ENCODE assay signal across 19 cellular contexts in genomic region chr1:202287196-202287595, GRCh38. TPM values are rescaled to one million over a fixed set of nuclear protein-coding genes. Genes with fewer than 3 reads are reported as not detected.
DNase-seq lines count a peak whose midpoint lies in the region; ATAC-seq and TF ChIP-seq lines count a peak whose summit lies in the region.
"Had no signal": no experiment of that assay in that cellular context is flagged by ENCODE, and none has a peak within 500 bp of the region (broad histone marks: within the 10 kb centered on the region; RNA-seq: fewer than 3 reads in every experiment).

No MANE protein-coding gene starts in this region.

- ATAC-seq in left ventricle myocardium superior (peak; percentile 6), psoas muscle (no peak), aorta (ENCODE audit: low FRiP score) (no peak), HG03342 (IDR thresholded peaks at IDR 0.05; ENCODE audit: unreplicated experiment) (no peak)
- ATAC-seq: A549; CD8-positive, alpha-beta T cell had no signal

- TF ChIP-seq CTCF in coronary artery (IDR thresholded peaks at IDR 0.05), result no peak
- TF ChIP-seq CTCF in psoas muscle (IDR thresholded peaks at IDR 0.05), result no peak

- H3K27me3 ChIP-seq in psoas muscle (ENCODE audit: insufficient read depth in 3 of 3, low read length in 2 of 3) (no peaks in the 10 kb centered on the region), aorta (ENCODE audit: control insufficient read depth in 1 of 2, insufficient read depth in 2 of 2, low read length in 1 of 2) (no peaks in the 10 kb centered on the region)

- intact Hi-C loops in left ventricle myocardium superior (cut with micrococcal nuclease), result no loop called here
- intact Hi-C loops in cardiac septum (cut with DNase I), result loop anchor here (5.0 kb wide), 1 partner anchor 85 kb away; no protein-coding TSS in a partner anchor
- intact Hi-C loops in psoas muscle (cut with DNase I), result no loop called here
- intact Hi-C loops in aorta (cut with DNase I), result loop anchor here in 1 of 2 donors (2.0 to 5.0 kb wide), 2 partner anchors 45 to 88 kb away; no protein-coding TSS in a partner anchor

- no peaks in the 10 kb centered on the region for H3K9me3 ChIP-seq in psoas muscle
- H3K9me3 ChIP-seq in aorta (ENCODE audit: control insufficient read depth, low read length), result no peaks in the 10 kb centered on the region
- H3K9me3 ChIP-seq: A549 had no signal

- H3K27ac ChIP-seq in coronary artery (peak overlapping the region; percentile 79 to 83), psoas muscle (peak overlapping the region; percentile 27), aorta (ENCODE audit: low read depth in 1 of 2, low read length in 2 of 2) (peak overlapping the region; percentile 52 to 64)

- H3K4me3 ChIP-seq in coronary artery, result no peak overlapping the region
- no peak overlapping the region for H3K4me3 ChIP-seq in psoas muscle
- no peak overlapping the region for H3K4me3 ChIP-seq in aorta (ENCODE audit: low read length in 2 of 2)
- H3K4me3 ChIP-seq: A549 had no signal

- H3K36me3 ChIP-seq in psoas muscle (ENCODE audit: insufficient read depth in 1 of 2, low read depth in 1 of 2) (no peaks in the 10 kb centered on the region), aorta (ENCODE audit: control insufficient read depth in 1 of 2, insufficient read depth in 2 of 2, low read length in 1 of 2) (peaks cover 0 to 1% of the 10 kb centered on the region in 2 donors)

- WGBS in psoas muscle, 3 donors, result 84 to 89% (median 85%) methylated on average over 1 of the region's 1 CpG
- 90 to 94% methylated on average over 1 of the region's 1 CpG for WGBS in aorta, 2 donors

- H3K4me1 ChIP-seq in psoas muscle, result peaks cover 14% of the 10 kb centered on the region
- peaks cover 7% of the 10 kb centered on the region in 2 donors for H3K4me1 ChIP-seq in aorta (ENCODE audit: control insufficient read depth in 1 of 2, insufficient read depth in 2 of 2, low read length in 2 of 2)

- DNase-seq in left ventricle myocardium superior (no peak), cardiac septum (ENCODE audit: low spot score) (no peak), coronary artery (ENCODE audit: low spot score) (no peak), psoas muscle (no peak), aorta (no peak), NCI-H2227 (lab: John Stamatoyannopoulos, UW; ENCODE audit: unreplicated experiment) (no peak), medulla oblongata (ENCODE audit: extremely low spot score) (no peak)
- DNase-seq: Calu3; CD8-positive, alpha-beta T cell; DMS53; KG1; MV-4-11; NCI-H187 treated with DMSO at 0.1 percent for 48 hours; NCI-H226; NCI-H524; NCI-H82; OCI-M1 had no signal

RNA-seq across cellular contexts. Expression of gene UBE2T, which starts 54.5 kb away (rescaled TPM):
- total RNA-seq in left ventricle myocardium superior (13.0 TPM), cardiac septum (7.9 TPM), psoas muscle (10 to 100 TPM in 2 of 4 donors, 1 to 10 TPM in 2; 4.9 to 11.5 (median 7.6) TPM), aorta (1 to 10 TPM in 1 of 2 donors, under 1 TPM in 1; 0.75 to 1.0 TPM)
- polyA plus RNA-seq in psoas muscle (10 to 100 TPM; 10.7 to 38.5 (median 19.6) TPM), aorta (1 to 10 TPM; 1.8 to 3.5 TPM)

Comparison
In these comparisons a context has a peak if more than half of its experiments do, and no peak if none do; other contexts are left out.
1. H3K27ac ChIP-seq: peak in every context shown above with its lines; median percentile 81 in coronary artery; 58 in aorta; 27 in psoas muscle.